Comparison of ENCODE assay signal across 14 cellular contexts in the genomic region with DNA sequence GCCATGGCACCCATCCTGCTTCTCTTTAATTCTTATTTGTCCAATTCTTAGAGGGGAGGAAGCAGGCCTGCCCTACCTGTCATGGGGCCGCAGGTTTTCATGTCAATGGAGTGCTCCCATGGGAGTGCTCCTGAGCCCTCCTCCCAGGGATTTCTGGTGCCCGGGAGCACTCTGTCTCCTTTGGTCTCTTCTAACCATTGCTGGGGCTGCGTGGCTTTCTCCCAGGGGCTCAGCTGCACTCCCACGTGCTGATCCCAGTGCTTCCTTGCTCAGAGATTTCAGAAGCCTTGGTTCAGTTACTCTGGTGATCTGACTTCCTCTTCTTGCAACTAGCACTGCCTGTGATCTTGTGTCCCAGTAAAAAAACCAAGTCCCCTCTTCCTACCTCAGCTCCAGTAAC.
DNase-seq lines count a peak whose midpoint lies in the region; ATAC-seq and TF ChIP-seq lines count a peak whose summit lies in the region.
"Had no signal": no experiment of that assay in that cellular context is flagged by ENCODE, and none has a peak within 500 bp of the region (broad histone marks: within the 10 kb centered on the region; RNA-seq: fewer than 3 reads in every experiment).

No MANE protein-coding gene starts in this region.

- WGBS in right lobe of liver (ENCODE audit: insufficient coverage, low coverage, low lambda C conversion rate, missing lambda C conversion rate) = no CpG with 5 or more reads among the region's 4 CpGs
- WGBS in transverse colon (ENCODE audit: low coverage in 1 of 2), 2 donors = 88% methylated on average over 4 of the region's 4 CpGs; no CpG with 5 or more reads in 1 of the 2 donors

- no peak for DNase-seq in activated CD8-positive, alpha-beta T cell treated with anti-CD3 and anti-CD28 coated beads, Interleukin-2, amount 10 ng/mL, durations not matched to agents 7 days and 5 days
- no peak for DNase-seq in activated CD8-positive, alpha-beta T cell treated with anti-CD3 and anti-CD28 coated beads for 36 hours
- DNase-seq in NOMO-1 treated with dmso at 0.1 percent for 144 hours (lab: John Stamatoyannopoulos, UW; ENCODE audit: unreplicated experiment) (peak; percentile 40), right lobe of liver (no peak), transverse colon (peak; percentile 13), NCI-H2227 treated with DMSO at 0.1 percent for 48 hours (lab: John Stamatoyannopoulos, UW) (no peak), omental fat pad (ENCODE audit: low spot score) (no peak)
- DNase-seq: ACHN, dermis blood vessel endothelial cell, NCI-H1417 treated with DMSO at 0.1 percent for 48 hours had no signal

- CTCF ChIA-PET in activated CD8-positive, alpha-beta T cell treated with anti-CD3 and anti-CD28 coated beads, Interleukin-2, amount 10 ng/mL, durations not matched to agents 7 days and 5 days (lab: Charles Lee) = interaction anchor here (1.4 to 11.7 kb wide), 6 partner anchors 14 to 342 kb away, joined by 6 to 213 read pairs (median 13); partner anchors contain the start of gene BHLHE40
- CTCF ChIA-PET in activated CD8-positive, alpha-beta T cell treated with anti-CD3 and anti-CD28 coated beads for 36 hours (lab: Charles Lee) = interaction anchor here (1.4 to 10.9 kb wide), 4 partner anchors 10 to 343 kb away, joined by 4 to 153 read pairs (median 8); no protein-coding TSS in a partner anchor

- H3K27me3 Mint-ChIP-seq in activated CD8-positive, alpha-beta T cell treated with anti-CD3 and anti-CD28 coated beads, Interleukin-2, amount 10 ng/mL, durations not matched to agents 7 days and 5 days (ENCODE audit: low read depth) = no peaks in the 10 kb centered on the region
- peaks cover 2% of the 10 kb centered on the region for H3K27me3 Mint-ChIP-seq in activated CD8-positive, alpha-beta T cell treated with anti-CD3 and anti-CD28 coated beads for 36 hours

- no peak for TF ChIP-seq CTCF in activated CD8-positive, alpha-beta T cell treated with anti-CD3 and anti-CD28 coated beads for 36 hours (IDR thresholded peaks at IDR 0.05)
- TF ChIP-seq CTCF in right lobe of liver (IDR thresholded peaks at IDR 0.05) (no peak), transverse colon (IDR thresholded peaks at IDR 0.05) (no peak), omental fat pad (IDR thresholded peaks at IDR 0.05) (no peak)

- H3K4me1 ChIP-seq in right lobe of liver (no peaks in the 10 kb centered on the region), transverse colon (peaks cover 0 to 20% (median 4%) of the 10 kb centered on the region in 4 donors)

- H3K36me3 Mint-ChIP-seq in activated CD8-positive, alpha-beta T cell treated with anti-CD3 and anti-CD28 coated beads, Interleukin-2, amount 10 ng/mL, durations not matched to agents 7 days and 5 days (ENCODE audit: low read depth) = peaks cover 7% of the 10 kb centered on the region
- no peaks in the 10 kb centered on the region for H3K36me3 Mint-ChIP-seq in activated CD8-positive, alpha-beta T cell treated with anti-CD3 and anti-CD28 coated beads for 36 hours (ENCODE audit: low read depth)

- H3K4me3 ChIP-seq in right lobe of liver (no peak overlapping the region), transverse colon (no peak overlapping the region)
- H3K4me3 ChIP-seq: esophagus muscularis mucosa, heart left ventricle had no signal

- intact Hi-C loops in activated CD8-positive, alpha-beta T cell treated with anti-CD3 and anti-CD28 coated beads for 36 hours (cut with micrococcal nuclease) = no loop called here
- intact Hi-C loops in right lobe of liver (cut with DNase I) = loop anchor here in 1 of 2 donors (10.0 kb wide), 1 partner anchor 349 kb away; no protein-coding TSS in a partner anchor
- intact Hi-C loops in transverse colon (cut with DNase I; ENCODE audit: low total_unique reads) = no loop called here

- H3K36me3 ChIP-seq in right lobe of liver (no peaks in the 10 kb centered on the region), transverse colon (no peaks in the 10 kb centered on the region)
- H3K36me3 ChIP-seq: esophagus muscularis mucosa, heart left ventricle had no signal

- peaks cover 75% of the 10 kb centered on the region for H3K4me1 Mint-ChIP-seq in activated CD8-positive, alpha-beta T cell treated with anti-CD3 and anti-CD28 coated beads, Interleukin-2, amount 10 ng/mL, durations not matched to agents 7 days and 5 days (ENCODE audit: low read depth)
- H3K4me1 Mint-ChIP-seq in activated CD8-positive, alpha-beta T cell treated with anti-CD3 and anti-CD28 coated beads for 36 hours (ENCODE audit: low read depth) = peaks cover 52% of the 10 kb centered on the region

- H3K4me3 Mint-ChIP-seq in activated CD8-positive, alpha-beta T cell treated with anti-CD3 and anti-CD28 coated beads, Interleukin-2, amount 10 ng/mL, durations not matched to agents 7 days and 5 days = no peak overlapping the region
- no peak overlapping the region for H3K4me3 Mint-ChIP-seq in activated CD8-positive, alpha-beta T cell treated with anti-CD3 and anti-CD28 coated beads for 36 hours

- ATAC-seq in activated CD8-positive, alpha-beta T cell treated with anti-CD3 and anti-CD28 coated beads, Interleukin-2, amount 10 ng/mL, durations not matched to agents 7 days and 5 days = no peak
- ATAC-seq in activated CD8-positive, alpha-beta T cell treated with anti-CD3 and anti-CD28 coated beads for 36 hours = no peak
- ATAC-seq in right lobe of liver (peak in 3 of 4 donors; percentile 7 to 37 (median 14)), GM19328 (IDR thresholded peaks at IDR 0.05; ENCODE audit: unreplicated experiment) (no peak), omental fat pad (ENCODE audit: low FRiP score) (no peak)
- ATAC-seq: activated CD4-positive, CD25-positive, alpha-beta regulatory T cell treated with anti-CD3 and anti-CD28 coated beads, Interleukin-2, amount 50 U/mL, for 24 hours had no signal

- TF ChIP-seq POLR2A in right lobe of liver (IDR thresholded peaks at IDR 0.05) (no peak), transverse colon (IDR thresholded peaks at IDR 0.05) (no peak)

- no peak for TF ChIP-seq EP300 in transverse colon (IDR thresholded peaks at IDR 0.05; ENCODE audit: low read depth)

- H3K9me3 Mint-ChIP-seq in activated CD8-positive, alpha-beta T cell treated with anti-CD3 and anti-CD28 coated beads, Interleukin-2, amount 10 ng/mL, durations not matched to agents 7 days and 5 days (ENCODE audit: insufficient read depth) = no peaks in the 10 kb centered on the region
- H3K9me3 Mint-ChIP-seq in activated CD8-positive, alpha-beta T cell treated with anti-CD3 and anti-CD28 coated beads for 36 hours = no peaks in the 10 kb centered on the region

- POLR2A ChIA-PET in activated CD8-positive, alpha-beta T cell treated with anti-CD3 and anti-CD28 coated beads, Interleukin-2, amount 10 ng/mL, durations not matched to agents 7 days and 5 days (lab: Charles Lee) = interaction anchor here (0.6 to 1.8 kb wide), 3 partner anchors 26 to 75 kb away, joined by 3 to 5 read pairs (median 5); partner anchors contain the start of gene BHLHE40
- POLR2A ChIA-PET in activated CD8-positive, alpha-beta T cell treated with anti-CD3 and anti-CD28 coated beads for 36 hours (lab: Charles Lee) = interaction anchor here (4.9 kb wide), 1 partner anchor 69 kb away, joined by 31 read pairs; no protein-coding TSS in a partner anchor

- H3K27ac ChIP-seq in right lobe of liver (no peak overlapping the region), transverse colon (peak overlapping the region in 1 of 4 donors; percentile 40)
- H3K27ac ChIP-seq: esophagus muscularis mucosa had no signal

- in situ Hi-C loops in transverse colon (cut with MboI; ENCODE audit: low pct_ligation_motif_present in 1 of 4, low pct_unique_long_range_greater_than_20kb in 1 of 4, low sequenced_read_pairs in 3 of 4) = loop anchor here in 3 of 4 donors (10.0 to 25.0 kb wide), 3 partner anchors 339 to 692 kb away; no protein-coding TSS in a partner anchor

- H3K27me3 ChIP-seq in right lobe of liver = no peaks in the 10 kb centered on the region
- no peaks in the 10 kb centered on the region for H3K27me3 ChIP-seq in transverse colon
- H3K27me3 ChIP-seq: esophagus muscularis mucosa, heart left ventricle had no signal

- H3K9me3 ChIP-seq in right lobe of liver = no peaks in the 10 kb centered on the region
- no peaks in the 10 kb centered on the region for H3K9me3 ChIP-seq in transverse colon
- H3K9me3 ChIP-seq: esophagus muscularis mucosa, heart left ventricle had no signal

- H3K27ac Mint-ChIP-seq in activated CD8-positive, alpha-beta T cell treated with anti-CD3 and anti-CD28 coated beads, Interleukin-2, amount 10 ng/mL, durations not matched to agents 7 days and 5 days = peak overlapping the region; percentile 63
- no peak overlapping the region for H3K27ac Mint-ChIP-seq in activated CD8-positive, alpha-beta T cell treated with anti-CD3 and anti-CD28 coated beads for 36 hours

Comparison
In these comparisons a context has a peak if more than half of its experiments do, and no peak if none do; other contexts are left out.
1. ATAC-seq: peak in right lobe of liver (3 of 4); none in activated CD8-positive, alpha-beta T cell treated with anti-CD3 and anti-CD28 coated beads, Interleukin-2, amount 10 ng/mL, durations not matched to agents 7 days and 5 days (single experiment), activated CD8-positive, alpha-beta T cell treated with anti-CD3 and anti-CD28 coated beads for 36 hours (single experiment), GM19328 (single experiment) and omental fat pad (single experiment).
2. DNase-seq: peak in NOMO-1 treated with dmso at 0.1 percent for 144 hours (single experiment) and transverse colon (single experiment); none in activated CD8-positive, alpha-beta T cell treated with anti-CD3 and anti-CD28 coated beads, Interleukin-2, amount 10 ng/mL, durations not matched to agents 7 days and 5 days (single experiment), activated CD8-positive, alpha-beta T cell treated with anti-CD3 and anti-CD28 coated beads for 36 hours (single experiment), right lobe of liver (0 of 3), NCI-H2227 treated with DMSO at 0.1 percent for 48 hours (single experiment) and omental fat pad (single experiment).